In the genomic region with DNA sequence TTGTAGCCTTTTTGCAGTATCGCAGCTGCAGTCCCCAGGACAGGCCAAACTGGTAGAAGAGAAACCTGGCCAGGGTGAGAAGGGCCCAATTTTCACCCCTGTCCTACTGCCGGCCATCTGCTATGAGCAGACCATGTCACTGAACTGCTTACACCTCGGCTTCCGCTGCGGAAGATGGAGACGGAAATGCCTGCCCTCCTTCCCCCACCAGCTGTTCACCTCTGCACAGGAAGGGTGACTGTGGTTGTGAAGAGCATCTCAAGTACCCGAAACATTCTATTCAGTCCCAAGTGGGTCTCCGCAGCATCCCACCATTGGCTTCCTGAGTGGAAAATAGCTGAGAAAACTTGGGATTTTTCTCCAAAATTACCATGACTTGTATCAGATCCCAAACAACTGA, we compare ENCODE assay signal across 28 cellular contexts. TPM values are rescaled to one million over a fixed set of nuclear protein-coding genes. Genes with fewer than 3 reads are reported as not detected.
"Had no signal": no experiment of that assay in that cellular context is flagged by ENCODE, and none has a peak within 500 bp of the region (broad histone marks: within the 10 kb centered on the region; RNA-seq: fewer than 3 reads in every experiment).

No MANE protein-coding gene starts in this region.

- FAIRE-seq: frontal cortex had no signal

- H3K4me1 ChIP-seq: ascending aorta, breast epithelium had no signal

- H3K4me3 ChIP-seq: breast epithelium, cardiac muscle cell, coronary artery, dorsolateral prefrontal cortex had no signal

- H3K27me3 ChIP-seq: ascending aorta, breast epithelium, cardiac muscle cell had no signal

- DNase-seq: activated B cell treated with CpG ODN at 0.5 μM for 24 hours; activated CD4-positive, alpha-beta memory T cell treated with anti-CD3 and anti-CD28 coated beads for 36 hours; activated CD4-positive, alpha-beta T cell treated with anti-CD3 and anti-CD28 coated beads for 36 hours; activated CD4-positive, alpha-beta T cell treated with anti-CD3 and anti-CD28 coated beads, Interleukin-2, amount 10 ng/mL, durations not matched to agents 24 days and 14 days; activated CD8-positive, alpha-beta memory T cell treated with anti-CD3 and anti-CD28 coated beads, Interleukin-2, amount 10 ng/mL, durations not matched to agents 7 days and 5 days; activated CD8-positive, alpha-beta memory T cell treated with anti-CD3 and anti-CD28 coated beads, Interleukin-2, amount 50 U/mL, for 4 hours; activated CD8-positive, alpha-beta T cell treated with anti-CD3 and anti-CD28 coated beads, Interleukin-2, amount 10 ng/mL, durations not matched to agents 7 days and 5 days; activated effector memory CD4-positive, alpha-beta T cell treated with anti-CD3 and anti-CD28 coated beads, Interleukin-2, amount 50 U/mL, for 16 hours; activated naive CD4-positive, alpha-beta T cell treated with anti-CD3 and anti-CD28 coated beads, Interleukin-2, amount 10 ng/mL, durations not matched to agents 7 days and 5 days; activated naive CD8-positive, alpha-beta T cell treated with anti-CD3 and anti-CD28 coated beads, Interleukin-2, amount 10 ng/mL, durations not matched to agents 7 days and 5 days; activated T-cell treated with anti-CD3 and anti-CD28 coated beads, Interleukin-2, amount 50 U/mL, for 1 hour; activated T-cell treated with anti-CD3 and anti-CD28 coated beads, Interleukin-2, amount 50 U/mL, for 48 hours; dorsolateral prefrontal cortex; effector memory CD4-positive, alpha-beta T cell; endodermal cell; foreskin fibroblast; T-helper 1 cell; T-helper 17 cell; T1000; WERI-Rb-1 had no signal

- ATAC-seq: activated CD4-positive, alpha-beta T cell treated with anti-CD3 and anti-CD28 coated beads for 36 hours; activated CD4-positive, CD25-positive, alpha-beta regulatory T cell treated with anti-CD3 and anti-CD28 coated beads, Interleukin-2, amount 50 U/mL, for 24 hours; activated CD8-positive, alpha-beta memory T cell treated with anti-CD3 and anti-CD28 coated beads, Interleukin-2, amount 10 ng/mL, durations not matched to agents 7 days and 5 days; activated CD8-positive, alpha-beta T cell treated with anti-CD3 and anti-CD28 coated beads, Interleukin-2, amount 10 ng/mL, durations not matched to agents 7 days and 5 days; activated naive CD4-positive, alpha-beta T cell treated with anti-CD3 and anti-CD28 coated beads, Interleukin-2, amount 50 U/mL, for 72 hours; esophagus mucosa; T-helper 17 cell had no signal

- H3K36me3 ChIP-seq: ascending aorta, breast epithelium, cardiac muscle cell, WERI-Rb-1 had no signal

- H3K9me3 ChIP-seq: ascending aorta, breast epithelium had no signal

- H3K27ac ChIP-seq: ascending aorta, breast epithelium, cardiac muscle cell, coronary artery, dorsolateral prefrontal cortex, WERI-Rb-1 had no signal

RNA-seq across cellular contexts. Expression of a gene that starts 16.1 kb away (rescaled TPM):
- total RNA-seq: activated B cell treated with CpG ODN at 0.5 μM for 24 hours; activated CD8-positive, alpha-beta T cell treated with anti-CD3 and anti-CD28 coated beads, Interleukin-2, amount 10 ng/mL, durations not matched to agents 7 days and 5 days; activated naive CD8-positive, alpha-beta T cell treated with anti-CD3 and anti-CD28 coated beads, Interleukin-2, amount 10 ng/mL, durations not matched to agents 7 days and 5 days; ascending aorta; T-helper 17 cell had no signal
